Comparison of ENCODE assay signal across 8 cellular contexts in the genomic region with DNA sequence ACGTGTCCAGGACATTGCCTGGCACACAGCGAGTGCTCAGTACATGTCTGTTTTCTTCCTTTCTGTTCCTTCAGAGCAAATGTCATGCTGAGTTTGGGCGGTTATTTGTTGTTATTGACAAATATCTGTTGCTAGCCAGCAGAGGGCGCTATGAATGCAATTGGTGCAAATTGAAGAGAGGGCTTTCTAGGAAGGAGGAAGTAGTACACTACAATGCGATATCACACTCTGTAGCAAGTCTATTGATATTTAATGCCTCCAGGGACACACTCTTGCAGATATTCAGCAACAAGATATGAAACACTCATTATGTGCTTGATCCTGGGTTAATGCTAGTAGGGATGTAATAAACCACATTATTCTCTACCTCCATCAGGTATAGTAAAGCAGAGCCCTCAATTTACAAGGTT.
DNase-seq lines count a peak whose midpoint lies in the region; ATAC-seq, FAIRE-seq and TF ChIP-seq lines count a peak whose summit lies in the region.

No MANE protein-coding gene starts in this region.

- no peak overlapping the region for H3K27ac Mint-ChIP-seq in activated CD4-positive, alpha-beta T cell treated with anti-CD3 and anti-CD28 coated beads, Interleukin-2, amount 10 ng/mL, durations not matched to agents 24 days and 14 days

- H3K9me3 Mint-ChIP-seq in activated CD4-positive, alpha-beta T cell treated with anti-CD3 and anti-CD28 coated beads, Interleukin-2, amount 10 ng/mL, durations not matched to agents 24 days and 14 days = no peaks in the 10 kb centered on the region

- no peak for TF ChIP-seq POLR2A in H54 (IDR thresholded peaks at IDR 0.05; ENCODE audit: low read depth, low read length)

- ATAC-seq in HG02870 (IDR thresholded peaks at IDR 0.05; ENCODE audit: unreplicated experiment) = no peak

- intact Hi-C loops in activated CD4-positive, alpha-beta T cell treated with anti-CD3 and anti-CD28 coated beads, Interleukin-2, amount 10 ng/mL, durations not matched to agents 24 days and 14 days (cut with micrococcal nuclease) = no loop called here

- H3K36me3 Mint-ChIP-seq in activated CD4-positive, alpha-beta T cell treated with anti-CD3 and anti-CD28 coated beads, Interleukin-2, amount 10 ng/mL, durations not matched to agents 24 days and 14 days (ENCODE audit: low read depth) = no peaks in the 10 kb centered on the region

- H3K4me1 Mint-ChIP-seq in activated CD4-positive, alpha-beta T cell treated with anti-CD3 and anti-CD28 coated beads, Interleukin-2, amount 10 ng/mL, durations not matched to agents 24 days and 14 days = no peaks in the 10 kb centered on the region

- no peak overlapping the region for H3K4me3 Mint-ChIP-seq in activated CD4-positive, alpha-beta T cell treated with anti-CD3 and anti-CD28 coated beads, Interleukin-2, amount 10 ng/mL, durations not matched to agents 24 days and 14 days

- peak; percentile 93 for FAIRE-seq in H54 (lab: Jason Lieb, UNC)

- no peaks in the 10 kb centered on the region for H3K27me3 Mint-ChIP-seq in activated CD4-positive, alpha-beta T cell treated with anti-CD3 and anti-CD28 coated beads, Interleukin-2, amount 10 ng/mL, durations not matched to agents 24 days and 14 days

- peak; percentile 69 for DNase-seq in activated CD4-positive, alpha-beta T cell treated with anti-CD3 and anti-CD28 coated beads, Interleukin-2, amount 10 ng/mL, durations not matched to agents 24 days and 14 days
- no peak for DNase-seq in activated CD4-positive, alpha-beta T cell treated with anti-CD3 and anti-CD28 coated beads, Interleukin-2, amount 50 U/mL, for 4 hours
- DNase-seq in H54 (ENCODE audit: insufficient read length, low spot score) (peak; percentile 12), NCI-H187 treated with DMSO at 0.1 percent for 48 hours (lab: John Stamatoyannopoulos, UW) (peak; percentile 14), UCSD-AML1 (lab: John Stamatoyannopoulos, UW; ENCODE audit: unreplicated experiment) (peak; percentile 12), left kidney (ENCODE audit: low read depth, low spot score) (peak; percentile 29), amniotic stem cell (lab: John Stamatoyannopoulos, UW) (no peak)

Comparison
In these comparisons a context has a peak if more than half of its experiments do, and no peak if none do; other contexts are left out.
1. DNase-seq: peak in activated CD4-positive, alpha-beta T cell treated with anti-CD3 and anti-CD28 coated beads, Interleukin-2, amount 10 ng/mL, durations not matched to agents 24 days and 14 days (single experiment), H54 (single experiment), NCI-H187 treated with DMSO at 0.1 percent for 48 hours (single experiment), UCSD-AML1 (single experiment) and left kidney (single experiment); none in activated CD4-positive, alpha-beta T cell treated with anti-CD3 and anti-CD28 coated beads, Interleukin-2, amount 50 U/mL, for 4 hours (0 of 2) and amniotic stem cell (single experiment).